Comparison of ENCODE assay signal across 2 cellular contexts in the genomic region with DNA sequence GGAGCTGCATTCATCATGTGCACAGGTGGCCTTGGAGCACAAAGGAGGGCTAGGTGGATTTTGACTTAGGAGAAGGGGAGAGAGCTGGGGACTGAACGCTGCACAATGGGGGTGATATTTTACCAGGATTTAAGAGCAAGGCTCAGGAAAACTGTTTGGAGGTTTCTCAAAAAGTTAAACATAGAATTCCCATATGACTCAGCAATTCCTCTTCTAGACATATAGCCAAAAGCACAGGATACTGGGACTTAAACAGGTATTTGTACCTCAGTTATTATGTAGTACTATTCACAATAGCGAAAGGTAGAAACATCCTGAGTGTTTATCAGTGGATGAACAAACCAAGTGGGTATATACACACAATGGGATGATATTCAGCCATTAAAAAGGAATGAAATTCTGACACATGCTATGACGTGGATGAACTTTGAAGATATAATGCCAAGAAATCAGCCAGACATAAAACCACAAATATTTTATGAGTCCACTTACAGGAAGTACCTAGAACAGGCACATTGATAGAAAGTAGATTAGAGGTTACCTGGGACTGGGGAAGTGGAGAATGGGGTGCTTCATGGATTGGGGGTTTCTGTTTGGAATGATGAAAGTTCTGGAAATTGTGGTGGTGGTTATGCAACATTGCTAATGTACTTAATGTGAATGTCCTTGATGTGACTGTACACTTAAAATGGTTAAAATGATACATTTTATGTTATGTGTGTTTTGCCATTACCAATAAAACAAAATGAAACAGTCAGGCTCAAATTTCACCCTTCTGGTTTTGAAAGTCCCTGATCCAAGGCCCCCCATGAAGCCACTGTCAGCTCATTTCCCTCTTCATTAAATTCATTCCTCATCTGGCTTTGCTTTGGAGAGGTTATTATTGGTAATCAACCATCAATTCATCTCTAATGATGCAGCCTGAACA.
A peak's percentile ranks its signal among the peaks of the same experiment; 100 is the strongest.
TF ChIP-seq lines count a peak whose summit lies in the region.

No MANE protein-coding gene starts in this region.

TF ChIP-seq in HEK293, 187 proteins besides CTCF, POLR2A, EP300 and RAD21 (continued from another document and continues in another):
- TF ChIP-seq REST (tag by site-specific recombination; IDR thresholded peaks at IDR 0.05): no peak
- TF ChIP-seq AEBP2 (tag by site-specific recombination; IDR thresholded peaks at IDR 0.05; ENCODE audit: borderline replicate concordance): no peak
- TF ChIP-seq ZNF488 (tag by site-specific recombination; IDR thresholded peaks at IDR 0.05): no peak
- TF ChIP-seq ZNF791 (tag by site-specific recombination; IDR thresholded peaks at IDR 0.05): no peak
- no peak for TF ChIP-seq ZNF768 (tag by site-specific recombination; IDR thresholded peaks at IDR 0.05)
- peak; percentile 63 for TF ChIP-seq GLIS1 (tag by site-specific recombination; IDR thresholded peaks at IDR 0.05)
- no peak for TF ChIP-seq ZNF138 (tag by site-specific recombination; IDR thresholded peaks at IDR 0.05; ENCODE audit: borderline replicate concordance)
- TF ChIP-seq ZNF548 (tag by site-specific recombination; IDR thresholded peaks at IDR 0.05): no peak
- TF ChIP-seq, protein P1, sequence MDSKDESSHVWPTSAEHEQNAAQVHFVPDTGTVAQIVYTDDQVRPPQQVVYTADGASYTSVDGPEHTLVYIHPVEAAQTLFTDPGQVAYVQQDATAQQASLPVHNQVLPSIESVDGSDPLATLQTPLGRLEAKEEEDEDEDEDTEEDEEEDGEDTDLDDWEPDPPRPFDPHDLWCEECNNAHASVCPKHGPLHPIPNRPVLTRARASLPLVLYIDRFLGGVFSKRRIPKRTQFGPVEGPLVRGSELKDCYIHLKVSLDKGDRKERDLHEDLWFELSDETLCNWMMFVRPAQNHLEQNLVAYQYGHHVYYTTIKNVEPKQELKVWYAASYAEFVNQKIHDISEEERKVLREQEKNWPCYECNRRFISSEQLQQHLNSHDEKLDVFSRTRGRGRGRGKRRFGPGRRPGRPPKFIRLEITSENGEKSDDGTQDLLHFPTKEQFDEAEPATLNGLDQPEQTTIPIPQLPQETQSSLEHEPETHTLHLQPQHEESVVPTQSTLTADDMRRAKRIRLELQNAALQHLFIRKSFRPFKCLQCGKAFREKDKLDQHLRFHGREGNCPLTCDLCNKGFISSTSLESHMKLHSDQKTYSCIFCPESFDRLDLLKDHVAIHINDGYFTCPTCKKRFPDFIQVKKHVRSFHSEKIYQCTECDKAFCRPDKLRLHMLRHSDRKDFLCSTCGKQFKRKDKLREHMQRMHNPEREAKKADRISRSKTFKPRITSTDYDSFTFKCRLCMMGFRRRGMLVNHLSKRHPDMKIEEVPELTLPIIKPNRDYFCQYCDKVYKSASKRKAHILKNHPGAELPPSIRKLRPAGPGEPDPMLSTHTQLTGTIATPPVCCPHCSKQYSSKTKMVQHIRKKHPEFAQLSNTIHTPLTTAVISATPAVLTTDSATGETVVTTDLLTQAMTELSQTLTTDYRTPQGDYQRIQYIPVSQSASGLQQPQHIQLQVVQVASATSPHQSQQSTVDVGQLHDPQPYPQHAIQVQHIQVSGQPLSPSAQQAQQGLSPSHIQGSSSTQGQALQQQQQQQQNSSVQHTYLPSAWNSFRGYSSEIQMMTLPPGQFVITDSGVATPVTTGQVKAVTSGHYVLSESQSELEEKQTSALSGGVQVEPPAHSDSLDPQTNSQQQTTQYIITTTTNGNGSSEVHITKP (tag by site-specific recombination; IDR thresholded peaks at IDR 0.05): peak; percentile 55; the same call in 1 of the 2 replicates
- TF ChIP-seq INSM2 (tag by site-specific recombination; IDR thresholded peaks at IDR 0.05): no peak

TF ChIP-seq in WTC11, 78 proteins besides CTCF, POLR2A, EP300 and RAD21 (continued from another document):
- TF ChIP-seq IRF2 (CRISPR knock-in tag; IDR thresholded peaks at IDR 0.05; ENCODE audit: borderline replicate concordance, low read depth): no peak
- TF ChIP-seq, protein P2, sequence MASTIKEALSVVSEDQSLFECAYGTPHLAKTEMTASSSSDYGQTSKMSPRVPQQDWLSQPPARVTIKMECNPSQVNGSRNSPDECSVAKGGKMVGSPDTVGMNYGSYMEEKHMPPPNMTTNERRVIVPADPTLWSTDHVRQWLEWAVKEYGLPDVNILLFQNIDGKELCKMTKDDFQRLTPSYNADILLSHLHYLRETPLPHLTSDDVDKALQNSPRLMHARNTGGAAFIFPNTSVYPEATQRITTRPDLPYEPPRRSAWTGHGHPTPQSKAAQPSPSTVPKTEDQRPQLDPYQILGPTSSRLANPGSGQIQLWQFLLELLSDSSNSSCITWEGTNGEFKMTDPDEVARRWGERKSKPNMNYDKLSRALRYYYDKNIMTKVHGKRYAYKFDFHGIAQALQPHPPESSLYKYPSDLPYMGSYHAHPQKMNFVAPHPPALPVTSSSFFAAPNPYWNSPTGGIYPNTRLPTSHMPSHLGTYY (CRISPR knock-in tag; IDR thresholded peaks at IDR 0.05): no peak
